Comparison of ENCODE assay signal across 8 cellular contexts in the genomic region with DNA sequence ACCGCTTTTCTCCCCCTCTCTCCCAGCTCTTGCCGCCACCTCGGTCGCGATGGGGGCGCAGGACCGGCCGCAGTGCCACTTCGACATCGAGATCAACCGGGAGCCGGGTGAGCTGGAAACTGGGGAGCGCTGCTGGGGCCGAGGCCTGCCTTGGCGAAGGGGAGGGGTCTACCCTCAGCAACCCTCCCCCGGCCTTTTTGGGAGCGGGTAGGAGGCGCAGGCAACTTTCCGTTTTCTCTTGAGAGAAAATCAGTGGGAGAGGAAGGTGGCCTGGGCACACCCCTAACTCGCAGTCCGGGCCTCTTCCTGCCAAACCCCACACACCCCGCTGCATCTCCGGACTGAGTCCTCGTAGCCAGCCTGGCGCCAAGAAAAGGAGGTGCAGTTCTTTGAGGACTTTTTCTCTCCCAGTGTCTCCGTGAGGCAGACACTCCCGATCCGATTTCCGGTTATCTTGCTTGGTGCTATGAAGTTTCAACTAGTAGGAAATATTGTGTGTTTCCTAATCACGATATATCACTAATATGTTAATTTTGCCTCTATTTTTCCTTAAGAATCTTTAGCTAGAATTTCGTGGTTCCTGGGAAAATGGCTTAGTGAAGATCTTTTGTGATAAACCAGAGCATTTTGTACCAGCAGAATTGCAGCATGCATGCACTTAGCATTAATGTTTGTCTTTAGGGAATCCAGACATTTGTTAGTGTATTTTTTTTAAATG. TPM values are rescaled to one million over a fixed set of nuclear protein-coding genes. Genes with fewer than 3 reads are reported as not detected.
A peak's percentile ranks its signal among the peaks of the same experiment; 100 is the strongest.
DNase-seq lines count a peak whose midpoint lies in the region; ATAC-seq, FAIRE-seq and TF ChIP-seq lines count a peak whose summit lies in the region.

No MANE protein-coding gene starts in this region.

- H3K27me3 ChIP-seq in vagina = no peaks in the 10 kb centered on the region

- no peaks in the 10 kb centered on the region for H3K36me3 ChIP-seq in vagina

- H3K9me3 Mint-ChIP-seq in activated naive CD4-positive, alpha-beta T cell treated with anti-CD3 and anti-CD28 coated beads for 36 hours = peaks cover 5% of the 10 kb centered on the region

- peak overlapping the region; percentile 96 for H3K4me3 Mint-ChIP-seq in activated naive CD4-positive, alpha-beta T cell treated with anti-CD3 and anti-CD28 coated beads for 36 hours

- intact Hi-C loops in activated naive CD4-positive, alpha-beta T cell treated with anti-CD3 and anti-CD28 coated beads for 36 hours (cut with micrococcal nuclease) = loop anchor here (1.0 to 10.0 kb wide), 10 partner anchors 10 to 1096 kb away; a partner anchor contains a TSS
- intact Hi-C loops in vagina (cut with DNase I) = no loop called here

- ATAC-seq in HG03039 (IDR thresholded peaks at IDR 0.05; ENCODE audit: unreplicated experiment) (peak; percentile 22), omental fat pad (ENCODE audit: low FRiP score) (peak; percentile 74)

- peak overlapping the region; percentile 99 for H3K27ac Mint-ChIP-seq in activated naive CD4-positive, alpha-beta T cell treated with anti-CD3 and anti-CD28 coated beads for 36 hours

- no peaks in the 10 kb centered on the region for H3K27me3 Mint-ChIP-seq in activated naive CD4-positive, alpha-beta T cell treated with anti-CD3 and anti-CD28 coated beads for 36 hours (ENCODE audit: low read depth)

- peaks cover 21% of the 10 kb centered on the region for H3K36me3 Mint-ChIP-seq in activated naive CD4-positive, alpha-beta T cell treated with anti-CD3 and anti-CD28 coated beads for 36 hours (ENCODE audit: low read depth)

- peak overlapping the region; percentile 76 to 97 for H3K4me3 ChIP-seq in vagina

- peak in 1 of 2 donors; percentile 10 for TF ChIP-seq POLR2A in vagina (IDR thresholded peaks at IDR 0.05)

- DNase-seq in AG20443 (ENCODE audit: low spot score) (peak; percentile 69), GM18507 (ENCODE audit: extremely low spot score, insufficient read length, low read depth) (no peak), NOMO-1 treated with DMSO at 0.1 percent for 48 hours (lab: John Stamatoyannopoulos, UW; ENCODE audit: unreplicated experiment) (peak; percentile 60), glomerular visceral epithelial cell (ENCODE audit: extremely low spot score) (peak; percentile 73), omental fat pad (ENCODE audit: low spot score) (peak; percentile 28), vagina (ENCODE audit: extremely low spot score in 2 of 2) (peak in 1 of 2 donors; percentile 92)
- DNase-seq in activated naive CD4-positive, alpha-beta T cell treated with anti-CD3 and anti-CD28 coated beads for 36 hours = peak; percentile 73

- FAIRE-seq in GM18507 (lab: Jason Lieb, UNC) = peak; percentile 53

- TF ChIP-seq CTCF in omental fat pad (IDR thresholded peaks at IDR 0.05) = no peak
- TF ChIP-seq CTCF in vagina (IDR thresholded peaks at IDR 0.05) = no peak

- H3K4me1 ChIP-seq in vagina = peaks cover 36% of the 10 kb centered on the region

- CTCF ChIA-PET in activated naive CD4-positive, alpha-beta T cell treated with anti-CD3 and anti-CD28 coated beads for 36 hours (lab: Charles Lee) = interaction anchor here (0.6 to 3.1 kb wide), 9 partner anchors 10 to 144 kb away, joined by 3 to 16 read pairs (median 5); a partner anchor contains a TSS

- H3K9me3 ChIP-seq in vagina = no peaks in the 10 kb centered on the region

- H3K4me1 Mint-ChIP-seq in activated naive CD4-positive, alpha-beta T cell treated with anti-CD3 and anti-CD28 coated beads for 36 hours (ENCODE audit: low read depth) = peaks cover 32% of the 10 kb centered on the region

- peak overlapping the region; percentile 98 for H3K27ac ChIP-seq in vagina

RNA-seq across cellular contexts. Expression of a gene that starts 0.6 kb away (rescaled TPM):
- 10 to 100 TPM; 62.1 to 65.9 TPM for total RNA-seq in activated naive CD4-positive, alpha-beta T cell treated with anti-CD3 and anti-CD28 coated beads for 36 hours
- 100 to 1,000 TPM in 1 of 4 donors, 10 to 100 TPM in 3; 52.2 to 274 (median 91.1) TPM for total RNA-seq in omental fat pad
- total RNA-seq in vagina = 128 TPM

RNA-seq across cellular contexts. Expression of a gene that starts 10.5 kb away (rescaled TPM):
- 10 to 100 TPM; 38.8 to 39.1 TPM for total RNA-seq in activated naive CD4-positive, alpha-beta T cell treated with anti-CD3 and anti-CD28 coated beads for 36 hours
- total RNA-seq in omental fat pad (10 to 100 TPM; 16.4 to 24.5 (median 19.5) TPM), vagina (19.2 TPM)

RNA-seq across cellular contexts. Expression of a gene that starts 19.4 kb away (rescaled TPM):
- 10 to 100 TPM; 41.2 to 45.9 TPM for total RNA-seq in activated naive CD4-positive, alpha-beta T cell treated with anti-CD3 and anti-CD28 coated beads for 36 hours
- total RNA-seq in omental fat pad = 10 to 100 TPM; 46.0 to 81.2 (median 56.1) TPM
- 27.5 TPM for total RNA-seq in vagina

RNA-seq across cellular contexts. Expression of a gene that starts 52.4 kb away (rescaled TPM):
- total RNA-seq in activated naive CD4-positive, alpha-beta T cell treated with anti-CD3 and anti-CD28 coated beads for 36 hours = 1 to 10 TPM in 1 of 2 experiments, under 1 TPM in 1; 0.55 to 1.0 TPM
- total RNA-seq in omental fat pad = 10 to 100 TPM; 41.5 to 67.6 (median 50.3) TPM
- total RNA-seq in vagina = 47.9 TPM
